In the genomic region with DNA sequence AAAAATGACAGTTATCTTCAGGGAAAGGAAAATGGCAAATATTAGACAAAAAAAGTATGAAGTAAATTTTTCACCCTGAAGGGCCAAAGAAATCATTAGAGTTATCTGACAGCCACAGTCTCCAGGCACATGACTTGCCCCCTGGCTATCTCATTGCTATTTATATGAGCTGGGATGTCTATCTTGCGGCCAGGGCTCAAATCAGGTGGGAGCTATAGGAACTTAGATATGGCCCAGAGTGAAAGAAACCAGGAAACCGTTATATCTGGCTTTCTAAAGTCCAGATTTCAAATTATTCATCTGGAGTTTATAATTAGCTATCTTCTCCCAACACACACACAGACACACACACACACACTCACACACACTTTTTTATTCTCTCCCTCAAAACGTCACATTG, we compare ENCODE assay signal across 2 cellular contexts.
TF ChIP-seq lines count a peak whose summit lies in the region.

No MANE protein-coding gene starts in this region.

TF ChIP-seq in SK-N-SH treated with all-trans-retinoic acid at 6 μM for 48 hours, 23 proteins besides CTCF, POLR2A, EP300 and RAD21:
- TF ChIP-seq, protein P1, sequence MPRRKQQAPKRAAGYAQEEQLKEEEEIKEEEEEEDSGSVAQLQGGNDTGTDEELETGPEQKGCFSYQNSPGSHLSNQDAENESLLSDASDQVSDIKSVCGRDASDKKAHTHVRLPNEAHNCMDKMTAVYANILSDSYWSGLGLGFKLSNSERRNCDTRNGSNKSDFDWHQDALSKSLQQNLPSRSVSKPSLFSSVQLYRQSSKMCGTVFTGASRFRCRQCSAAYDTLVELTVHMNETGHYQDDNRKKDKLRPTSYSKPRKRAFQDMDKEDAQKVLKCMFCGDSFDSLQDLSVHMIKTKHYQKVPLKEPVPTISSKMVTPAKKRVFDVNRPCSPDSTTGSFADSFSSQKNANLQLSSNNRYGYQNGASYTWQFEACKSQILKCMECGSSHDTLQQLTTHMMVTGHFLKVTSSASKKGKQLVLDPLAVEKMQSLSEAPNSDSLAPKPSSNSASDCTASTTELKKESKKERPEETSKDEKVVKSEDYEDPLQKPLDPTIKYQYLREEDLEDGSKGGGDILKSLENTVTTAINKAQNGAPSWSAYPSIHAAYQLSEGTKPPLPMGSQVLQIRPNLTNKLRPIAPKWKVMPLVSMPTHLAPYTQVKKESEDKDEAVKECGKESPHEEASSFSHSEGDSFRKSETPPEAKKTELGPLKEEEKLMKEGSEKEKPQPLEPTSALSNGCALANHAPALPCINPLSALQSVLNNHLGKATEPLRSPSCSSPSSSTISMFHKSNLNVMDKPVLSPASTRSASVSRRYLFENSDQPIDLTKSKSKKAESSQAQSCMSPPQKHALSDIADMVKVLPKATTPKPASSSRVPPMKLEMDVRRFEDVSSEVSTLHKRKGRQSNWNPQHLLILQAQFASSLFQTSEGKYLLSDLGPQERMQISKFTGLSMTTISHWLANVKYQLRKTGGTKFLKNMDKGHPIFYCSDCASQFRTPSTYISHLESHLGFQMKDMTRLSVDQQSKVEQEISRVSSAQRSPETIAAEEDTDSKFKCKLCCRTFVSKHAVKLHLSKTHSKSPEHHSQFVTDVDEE (CRISPR knock-in tag; IDR thresholded peaks at IDR 0.05): no peak
- TF ChIP-seq ESRRG (CRISPR knock-in tag; IDR thresholded peaks at IDR 0.05) (no peak), PPARA (CRISPR knock-in tag; IDR thresholded peaks at IDR 0.05; ENCODE audit: borderline replicate concordance) (no peak), CSDC2 (CRISPR knock-in tag; IDR thresholded peaks at IDR 0.05) (no peak), ZNF565 (CRISPR knock-in tag; conservative IDR thresholded peaks at IDR 0.05; ENCODE audit: low read depth) (no peak), ARNTL (CRISPR knock-in tag; IDR thresholded peaks at IDR 0.05; ENCODE audit: borderline replicate concordance, low read depth) (no peak), TCF4 (CRISPR knock-in tag; IDR thresholded peaks at IDR 0.05; ENCODE audit: borderline replicate concordance) (no peak), ZFP30 (CRISPR knock-in tag; IDR thresholded peaks at IDR 0.05) (no peak), CREB5 (CRISPR knock-in tag; IDR thresholded peaks at IDR 0.05; ENCODE audit: low read depth) (no peak), SNAI2 (CRISPR knock-in tag; IDR thresholded peaks at IDR 0.05) (no peak), OSR1 (CRISPR knock-in tag; IDR thresholded peaks at IDR 0.05) (no peak), ISL1 (CRISPR knock-in tag; IDR thresholded peaks at IDR 0.05) (no peak), ZFP3 (CRISPR knock-in tag; IDR thresholded peaks at IDR 0.05) (no peak)
- TF ChIP-seq, protein P2, sequence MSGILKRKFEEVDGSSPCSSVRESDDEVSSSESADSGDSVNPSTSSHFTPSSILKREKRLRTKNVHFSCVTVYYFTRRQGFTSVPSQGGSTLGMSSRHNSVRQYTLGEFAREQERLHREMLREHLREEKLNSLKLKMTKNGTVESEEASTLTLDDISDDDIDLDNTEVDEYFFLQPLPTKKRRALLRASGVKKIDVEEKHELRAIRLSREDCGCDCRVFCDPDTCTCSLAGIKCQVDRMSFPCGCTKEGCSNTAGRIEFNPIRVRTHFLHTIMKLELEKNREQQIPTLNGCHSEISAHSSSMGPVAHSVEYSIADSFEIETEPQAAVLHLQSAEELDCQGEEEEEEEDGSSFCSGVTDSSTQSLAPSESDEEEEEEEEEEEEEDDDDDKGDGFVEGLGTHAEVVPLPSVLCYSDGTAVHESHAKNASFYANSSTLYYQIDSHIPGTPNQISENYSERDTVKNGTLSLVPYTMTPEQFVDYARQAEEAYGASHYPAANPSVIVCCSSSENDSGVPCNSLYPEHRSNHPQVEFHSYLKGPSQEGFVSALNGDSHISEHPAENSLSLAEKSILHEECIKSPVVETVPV (CRISPR knock-in tag; IDR thresholded peaks at IDR 0.05): no peak
TF ChIP-seq in SK-N-SH treated with all-trans-retinoic acid at 6 μM for 48 hours: peak in this region for 0.

TF ChIP-seq in K562, 482 proteins besides CTCF, POLR2A, EP300 and RAD21 (continued from another document):
- TF ChIP-seq, protein P3, sequence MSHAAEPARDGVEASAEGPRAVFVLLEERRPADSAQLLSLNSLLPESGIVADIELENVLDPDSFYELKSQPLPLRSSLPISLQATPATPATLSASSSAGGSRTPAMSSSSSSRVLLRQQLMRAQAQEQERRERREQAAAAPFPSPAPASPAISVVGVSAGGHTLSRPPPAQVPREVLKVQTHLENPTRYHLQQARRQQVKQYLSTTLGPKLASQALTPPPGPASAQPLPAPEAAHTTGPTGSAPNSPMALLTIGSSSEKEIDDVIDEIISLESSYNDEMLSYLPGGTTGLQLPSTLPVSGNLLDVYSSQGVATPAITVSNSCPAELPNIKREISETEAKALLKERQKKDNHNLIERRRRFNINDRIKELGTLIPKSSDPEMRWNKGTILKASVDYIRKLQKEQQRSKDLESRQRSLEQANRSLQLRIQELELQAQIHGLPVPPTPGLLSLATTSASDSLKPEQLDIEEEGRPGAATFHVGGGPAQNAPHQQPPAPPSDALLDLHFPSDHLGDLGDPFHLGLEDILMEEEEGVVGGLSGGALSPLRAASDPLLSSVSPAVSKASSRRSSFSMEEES (CRISPR knock-in tag; IDR thresholded peaks at IDR 0.05): no peak
